11 cellular contexts compared by ENCODE assay signal in the genomic region with DNA sequence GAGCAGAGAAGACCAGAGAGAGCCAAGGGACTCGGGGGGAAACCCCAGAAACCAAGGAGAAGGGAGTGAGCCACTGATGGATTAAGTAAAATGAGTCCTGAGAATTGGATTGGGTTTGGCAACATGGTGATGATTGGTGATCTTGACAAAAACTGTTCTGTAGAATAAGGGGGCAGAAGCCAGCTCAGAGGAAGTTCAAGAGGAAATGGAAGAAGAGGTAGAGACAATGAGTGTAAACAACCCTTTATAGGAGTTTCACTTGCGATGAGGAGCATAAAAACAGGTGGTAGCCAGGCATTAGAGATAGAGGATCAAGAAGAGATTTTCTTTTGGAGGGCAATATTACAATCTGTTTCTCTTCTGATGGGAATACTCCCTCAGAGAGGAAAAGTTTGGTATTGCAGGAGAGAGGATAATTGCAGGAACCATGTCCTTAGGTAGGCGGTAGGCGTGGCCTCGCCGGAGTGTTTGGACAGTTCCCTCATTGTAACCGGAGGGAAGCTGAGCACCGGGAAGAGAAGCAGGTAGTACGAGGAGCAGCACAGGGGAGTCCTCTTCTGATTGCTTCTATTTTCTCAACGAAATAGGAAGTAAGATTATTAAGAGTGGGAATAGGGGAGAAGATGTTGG.
DNase-seq lines count a peak whose midpoint lies in the region; ATAC-seq and TF ChIP-seq lines count a peak whose summit lies in the region.
"Had no signal": no experiment of that assay in that cellular context is flagged by ENCODE, and none has a peak within 500 bp of the region (broad histone marks: within the 10 kb centered on the region; RNA-seq: fewer than 3 reads in every experiment).

No MANE protein-coding gene starts in this region.

- H3K27me3 Mint-ChIP-seq in type B pancreatic cell, result no peaks in the 10 kb centered on the region

- H3K4me3 Mint-ChIP-seq in type B pancreatic cell, result no peak overlapping the region

- ATAC-seq in HG02885 (IDR thresholded peaks at IDR 0.05; ENCODE audit: poor library complexity, unreplicated experiment) (no peak), GM19463 (IDR thresholded peaks at IDR 0.05; ENCODE audit: unreplicated experiment) (no peak)
- ATAC-seq: heart left ventricle had no signal

- H3K27ac Mint-ChIP-seq in type B pancreatic cell, result no peak overlapping the region

- no peaks in the 10 kb centered on the region for H3K36me3 Mint-ChIP-seq in type B pancreatic cell

- DNase-seq in SHP77 (lab: John Stamatoyannopoulos, UW) (peak; percentile 20 to 25), SHP77 treated with DMSO at 0.1 percent for 48 hours (lab: John Stamatoyannopoulos, UW) (no peak), NCI-H526 treated with DMSO at 0.1 percent for 48 hours (lab: John Stamatoyannopoulos, UW) (peak; percentile 14), iPS DF 19.7 (ENCODE audit: low read depth, low spot score) (peak; percentile 15), type B pancreatic cell (ENCODE audit: extremely low spot score, unreplicated experiment) (no peak), OCI-M2 (lab: John Stamatoyannopoulos, UW; ENCODE audit: unreplicated experiment) (no peak)
- DNase-seq: activated T-cell treated with anti-CD3 and anti-CD28 coated beads, Interleukin-2, amount 50 U/mL, for 1 hour; heart left ventricle; NCI-H446 treated with DMSO at 0.1 percent for 48 hours had no signal

- H3K9me3 Mint-ChIP-seq in type B pancreatic cell, result no peaks in the 10 kb centered on the region

- no peaks in the 10 kb centered on the region for H3K4me1 Mint-ChIP-seq in type B pancreatic cell (ENCODE audit: unreplicated experiment)

- TF ChIP-seq CTCF in type B pancreatic cell (conservative IDR thresholded peaks at IDR 0.05), result peak; percentile 24

Comparison
In these comparisons a context has a peak if more than half of its experiments do, and no peak if none do; other contexts are left out.
1. DNase-seq: peak in SHP77 (2 of 2), NCI-H526 treated with DMSO at 0.1 percent for 48 hours (single experiment) and iPS DF 19.7 (single experiment); none in SHP77 treated with DMSO at 0.1 percent for 48 hours (single experiment), type B pancreatic cell (single experiment) and OCI-M2 (single experiment).